8 cellular contexts compared by ENCODE assay signal in genomic region chr11:64742087-64742939, GRCh38. TPM values are rescaled to one million over a fixed set of nuclear protein-coding genes. Genes with fewer than 3 reads are reported as not detected.
DNase-seq lines count a peak whose midpoint lies in the region; ATAC-seq and TF ChIP-seq lines count a peak whose summit lies in the region.

No MANE protein-coding gene starts in this region.

- H2AFZ ChIP-seq in KMS-11 (ENCODE audit: low read depth): peak overlapping the region; percentile 91

- no peak for ATAC-seq in GM21447 (IDR thresholded peaks at IDR 0.05; ENCODE audit: unreplicated experiment)

- no peaks in the 10 kb centered on the region for H3K9me3 Mint-ChIP-seq in type B pancreatic cell

- H3K79me2 ChIP-seq in KMS-11 (ENCODE audit: insufficient read depth, low read depth): no peaks in the 10 kb centered on the region

- H3K27me3 ChIP-seq in KMS-11 (ENCODE audit: insufficient read depth, low read depth) (peaks cover 82% of the 10 kb centered on the region), brain microvascular endothelial cell (replicated peaks) (peaks cover 10% of the 10 kb centered on the region)

- DNase-seq in GF-D8 (lab: John Stamatoyannopoulos, UW) (peak; percentile 23), brain microvascular endothelial cell (no peak), lower leg skin (ENCODE audit: low spot score in 2 of 2) (no peak), type B pancreatic cell (ENCODE audit: extremely low spot score, unreplicated experiment) (no peak), pons (ENCODE audit: low spot score) (no peak), A172 (ENCODE audit: low spot score) (no peak)

- H3K4me1 Mint-ChIP-seq in type B pancreatic cell (ENCODE audit: unreplicated experiment): peaks cover 7% of the 10 kb centered on the region

- H3K9ac ChIP-seq in KMS-11: no peak overlapping the region

- peak overlapping the region; percentile 77 for H3K4me3 Mint-ChIP-seq in type B pancreatic cell

- H3K27ac Mint-ChIP-seq in type B pancreatic cell: no peak overlapping the region

- intact Hi-C loops in lower leg skin (cut with DNase I; ENCODE audit: low total_unique reads): no loop called here

- no peaks in the 10 kb centered on the region for H3K36me3 ChIP-seq in KMS-11 (ENCODE audit: insufficient read depth)
- H3K36me3 ChIP-seq in brain microvascular endothelial cell (replicated peaks): no peaks in the 10 kb centered on the region

- H3K4me1 ChIP-seq in KMS-11 (ENCODE audit: low read depth, poor library complexity, severe bottlenecking): peaks cover 31% of the 10 kb centered on the region

- peaks cover 64% of the 10 kb centered on the region for H3K27me3 Mint-ChIP-seq in type B pancreatic cell

- no peak overlapping the region for H3K4me3 ChIP-seq in KMS-11 (IDR thresholded peaks at IDR 0.05; ENCODE audit: insufficient read depth, low read depth, low read length)
- peak overlapping the region; percentile 24 for H3K4me3 ChIP-seq in brain microvascular endothelial cell (ENCODE audit: low read depth, low read length)
- H3K4me3 ChIP-seq in lower leg skin (ENCODE audit: low read depth, poor library complexity, severe bottlenecking): peak overlapping the region; percentile 17

- in situ Hi-C loops in brain microvascular endothelial cell (cut with HindIII; ENCODE audit: low pct_ligation_motif_present, low sequenced_read_pairs): no loop called here

- peak overlapping the region; percentile 94 for H3K4me2 ChIP-seq in KMS-11

- no peaks in the 10 kb centered on the region for H3K36me3 Mint-ChIP-seq in type B pancreatic cell

- 4 to 6% methylated on average over 36 to 45 of the region's 59 CpGs for WGBS in lower leg skin, 2 donors

- no peak for TF ChIP-seq CTCF in KMS-11 (conservative IDR thresholded peaks at IDR 0.05; ENCODE audit: low read depth, low read length)
- TF ChIP-seq CTCF in brain microvascular endothelial cell (IDR thresholded peaks at IDR 0.05; ENCODE audit: low read depth, low read length, missing control alignments): no peak
- TF ChIP-seq CTCF in lower leg skin (IDR thresholded peaks at IDR 0.05): no peak
- TF ChIP-seq CTCF in type B pancreatic cell (conservative IDR thresholded peaks at IDR 0.05): no peak

- H3K27ac ChIP-seq in KMS-11 (no peak overlapping the region), brain microvascular endothelial cell (no peak overlapping the region)

- no peak for TF ChIP-seq POLR2A in lower leg skin (IDR thresholded peaks at IDR 0.05)

- H4K20me1 ChIP-seq in KMS-11 (ENCODE audit: insufficient read depth): no peaks in the 10 kb centered on the region

RNA-seq across cellular contexts. Expression of gene RASGRP2, which starts 1.6 kb away (rescaled TPM):
- total RNA-seq in lower leg skin (1 to 10 TPM; 1.1 to 10.0 (median 5.0) TPM), type B pancreatic cell (ENCODE audit: low replicate concordance) (3.0 and 11.7 TPM in 2 replicates)
- total RNA-seq in A172 (2014; rRNA removed; shearing (Covaris generic)): 0.07 and 2.1 TPM in 2 replicates

RNA-seq across cellular contexts. Expression of gene PYGM, which starts 17.5 kb away (rescaled TPM):
- total RNA-seq in lower leg skin (1 to 10 TPM in 1 of 4 donors, under 1 TPM in 3; 0.11 to 2.0 (median 0.44) TPM), type B pancreatic cell (ENCODE audit: low replicate concordance) (2.0 and 239 TPM in 2 replicates)
- total RNA-seq in A172 (2014; rRNA removed; shearing (Covaris generic)): 0.12 TPM in 1 of 2 replicates, not detected in the other

RNA-seq across cellular contexts. Expression of gene NRXN2, which starts 19.3 kb away (rescaled TPM):
- 1 to 10 TPM in 2 of 4 donors, under 1 TPM in 1, not detected in 1; 0.27 to 7.0 (median 1.1) TPM for total RNA-seq in lower leg skin
- total RNA-seq in type B pancreatic cell (ENCODE audit: low replicate concordance): 12.7 and 22.1 TPM in 2 replicates
- 0.05 and 0.14 TPM in 2 replicates for total RNA-seq in A172 (2014; rRNA removed; shearing (Covaris generic))

RNA-seq across cellular contexts. Expression of gene SF1, which starts 36.0 kb away (rescaled TPM):
- total RNA-seq in lower leg skin: 100 to 1,000 TPM; 130 to 327 (median 178) TPM
- 315 and 450 TPM in 2 replicates for total RNA-seq in type B pancreatic cell (ENCODE audit: low replicate concordance)
- 61.8 and 149 TPM in 2 replicates for total RNA-seq in A172 (2014; rRNA removed; shearing (Covaris generic))
